Comparison of ENCODE assay signal across 8 cellular contexts in the genomic region with DNA sequence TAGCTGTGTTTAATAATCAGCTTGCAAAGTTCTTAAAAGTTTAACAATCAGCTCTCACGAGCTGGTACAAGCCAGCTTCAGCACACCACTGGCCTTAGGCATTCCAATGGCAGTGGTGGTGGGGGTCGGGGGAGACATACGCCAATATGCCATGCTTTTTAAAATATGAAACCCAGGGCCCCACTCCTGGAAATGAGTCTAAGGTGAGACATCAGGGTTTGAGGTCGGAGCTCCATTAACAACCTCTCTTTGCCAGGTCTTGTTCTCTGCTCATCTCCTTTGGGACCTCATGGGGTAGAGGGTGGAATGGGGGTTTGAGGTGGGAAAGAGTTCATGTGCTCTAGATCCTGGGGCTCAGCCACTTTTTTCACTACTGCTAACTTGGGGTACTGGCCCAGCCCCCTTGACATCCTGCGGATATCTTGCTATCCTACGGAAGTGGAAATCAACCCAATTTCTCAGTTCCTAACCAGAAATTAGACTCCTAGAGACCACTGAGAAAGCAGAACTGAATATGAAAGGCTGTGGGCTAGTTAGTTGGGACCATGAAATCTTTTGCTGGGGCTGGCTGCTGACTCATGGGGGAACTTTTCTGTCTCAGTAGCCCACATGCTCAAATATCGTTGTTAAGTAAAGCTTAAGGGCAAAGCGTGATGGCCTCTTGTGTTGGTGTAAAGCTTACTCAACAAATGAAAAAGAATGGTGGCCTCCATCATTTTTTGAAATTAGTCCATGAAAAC.
DNase-seq lines count a peak whose midpoint lies in the region; ATAC-seq, FAIRE-seq and TF ChIP-seq lines count a peak whose summit lies in the region.

No MANE protein-coding gene starts in this region.

- intact Hi-C loops in kidney (cut with DNase I): no loop called here
- intact Hi-C loops in esophagus muscularis mucosa (cut with DNase I): no loop called here
- intact Hi-C loops in sciatic nerve (cut with DNase I): loop anchor here (10.0 kb wide), 1 partner anchor 228 kb away; no protein-coding TSS in a partner anchor

- H3K4me1 Mint-ChIP-seq in progenitor cell of endocrine pancreas (ENCODE audit: low read depth): peaks cover 27% of the 10 kb centered on the region

- no peak overlapping the region for H3K4me3 Mint-ChIP-seq in progenitor cell of endocrine pancreas (ENCODE audit: low read depth)

- TF ChIP-seq CTCF in progenitor cell of endocrine pancreas (IDR thresholded peaks at IDR 0.05; ENCODE audit: unreplicated experiment) (no peak), kidney (IDR thresholded peaks at IDR 0.05; ENCODE audit: borderline replicate concordance, extremely low read depth, insufficient read depth) (no peak), esophagus muscularis mucosa (IDR thresholded peaks at IDR 0.05) (no peak)

- H3K36me3 ChIP-seq in kidney (ENCODE audit: control insufficient read depth in 1 of 2, insufficient read depth in 2 of 2, low read length in 2 of 2) (no peaks in the 10 kb centered on the region), esophagus muscularis mucosa (no peaks in the 10 kb centered on the region)

- no peak for FAIRE-seq in kidney (lab: Jason Lieb, UNC)

- H3K27me3 ChIP-seq in esophagus muscularis mucosa: no peaks in the 10 kb centered on the region

- DNase-seq in SIG-M5 (lab: John Stamatoyannopoulos, UW) (peak; percentile 53), progenitor cell of endocrine pancreas (ENCODE audit: low spot score, unreplicated experiment) (no peak), kidney (no peak), esophagus muscularis mucosa (ENCODE audit: extremely low spot score) (no peak), sciatic nerve (ENCODE audit: low spot score) (no peak), NCI-H1417 (lab: John Stamatoyannopoulos, UW) (no peak)

- H3K9me3 ChIP-seq in kidney (ENCODE audit: control insufficient read depth in 1 of 2, low read length in 2 of 2) (no peaks in the 10 kb centered on the region), esophagus muscularis mucosa (no peaks in the 10 kb centered on the region)

- no peak overlapping the region for H3K27ac ChIP-seq in kidney (ENCODE audit: low read depth in 2 of 2, low read length in 2 of 2)
- H3K27ac ChIP-seq in esophagus muscularis mucosa (replicated peaks in 1 of 4): no peak overlapping the region

- no peak overlapping the region for H3K9ac ChIP-seq in kidney (ENCODE audit: low read length in 2 of 2)

- H3K27me3 Mint-ChIP-seq in progenitor cell of endocrine pancreas: no peaks in the 10 kb centered on the region

- 88% methylated on average over 8 of the region's 8 CpGs for whole genome bisulfite sequencing in esophagus muscularis mucosa

- H3K9me3 Mint-ChIP-seq in progenitor cell of endocrine pancreas (ENCODE audit: low read depth): no peaks in the 10 kb centered on the region

- H3K4me3 ChIP-seq in kidney (ENCODE audit: low read length in 2 of 2): no peak overlapping the region
- H3K4me3 ChIP-seq in esophagus muscularis mucosa: no peak overlapping the region

- TF ChIP-seq EP300 in esophagus muscularis mucosa (IDR thresholded peaks at IDR 0.05): no peak

- H3K4me1 ChIP-seq in kidney (ENCODE audit: control insufficient read depth in 1 of 2, insufficient read depth in 1 of 2, low read depth in 1 of 2, low read length in 2 of 2) (peaks cover 0 to 2% of the 10 kb centered on the region in 2 donors), esophagus muscularis mucosa (peaks cover 0 to 24% (median 5%) of the 10 kb centered on the region in 4 donors)

- peak overlapping the region; percentile 33 for H3K27ac Mint-ChIP-seq in progenitor cell of endocrine pancreas

- no peak for TF ChIP-seq POLR2A in esophagus muscularis mucosa (IDR thresholded peaks at IDR 0.05; ENCODE audit: low read depth)

- no peaks in the 10 kb centered on the region for H3K36me3 Mint-ChIP-seq in progenitor cell of endocrine pancreas (ENCODE audit: insufficient read depth)

- ATAC-seq in GM18907 (IDR thresholded peaks at IDR 0.05; ENCODE audit: unreplicated experiment): peak; percentile 90
- peak; percentile 78 for ATAC-seq in HG02840 (IDR thresholded peaks at IDR 0.05; ENCODE audit: low FRiP score, unreplicated experiment)
- no peak for ATAC-seq in sciatic nerve
